14 cellular contexts compared by ENCODE assay signal in genomic region chr15:88613074-88613944, GRCh38. TPM values are rescaled to one million over a fixed set of nuclear protein-coding genes. Genes with fewer than 3 reads are reported as not detected.
DNase-seq lines count a peak whose midpoint lies in the region; ATAC-seq and TF ChIP-seq lines count a peak whose summit lies in the region.
"Had no signal": no experiment of that assay in that cellular context is flagged by ENCODE, and none has a peak within 500 bp of the region (broad histone marks: within the 10 kb centered on the region; RNA-seq: fewer than 3 reads in every experiment).

No MANE protein-coding gene starts in this region.

- H3K4me1 ChIP-seq in HCT116 (ENCODE audit: control insufficient read depth in 1 of 2, insufficient read depth in 2 of 2, low read length in 2 of 2): peaks cover 0 to 24% of the 10 kb centered on the region in 2 experiments; a peak in 3 of 4 replicates
- no peaks in the 10 kb centered on the region for H3K4me1 ChIP-seq in lower lobe of right lung

- H3K4me3 ChIP-seq in HCT116 (replicated peaks in 1 of 2; ENCODE audit: low read depth in 1 of 2, low read length in 2 of 2) (no peak overlapping the region), WERI-Rb-1 (ENCODE audit: low read depth, low read length) (no peak overlapping the region), lower lobe of right lung (no peak overlapping the region)
- H3K4me3 ChIP-seq: coronary artery had no signal

- no peaks in the 10 kb centered on the region for H3K9me3 ChIP-seq in HCT116 (ENCODE audit: control insufficient read depth in 1 of 2, insufficient read depth in 1 of 2, low read depth in 1 of 2, low read length in 2 of 2)
- no peaks in the 10 kb centered on the region for H3K9me3 ChIP-seq in WERI-Rb-1 (ENCODE audit: severe bottlenecking)
- H3K9me3 ChIP-seq in lower lobe of right lung: no peaks in the 10 kb centered on the region
- H3K9me3 ChIP-seq: Caco-2 had no signal

- no peaks in the 10 kb centered on the region for H3K36me3 ChIP-seq in HCT116 (ENCODE audit: control insufficient read depth in 1 of 2, insufficient read depth in 2 of 2, low read length in 2 of 2)
- H3K36me3 ChIP-seq in WERI-Rb-1: peaks cover 86% of the 10 kb centered on the region
- no peaks in the 10 kb centered on the region for H3K36me3 ChIP-seq in lower lobe of right lung

- no peak for TF ChIP-seq RAD21 in HCT116 (IDR thresholded peaks at IDR 0.05; ENCODE audit: low read depth)

- RAD21 ChIA-PET in HCT116 (lab: Charles Lee; ENCODE audit: low non-redundant PET in 1 of 2, low total read pairs in 2 of 2, uncharacterized antibody in 2 of 2, unreplicated experiment in 2 of 2): no interaction called here

- H3K27ac ChIP-seq in HCT116 (ENCODE audit: low read depth, low read length) (no peak overlapping the region), WERI-Rb-1 (peak overlapping the region; percentile 76), lower lobe of right lung (no peak overlapping the region)
- H3K27ac ChIP-seq: coronary artery had no signal

- H4K20me1 ChIP-seq in HCT116 (ENCODE audit: insufficient read depth): no peaks in the 10 kb centered on the region

- no TSS peak for BruUV-seq in HCT116 (replicated peaks; lab: Mats Ljungman, UMichigan)

- CTCF ChIA-PET in HCT116 (lab: Charles Lee): interaction anchor here (1.6 kb wide), 1 partner anchor 134 kb away, joined by 3 read pairs; no protein-coding TSS in a partner anchor

- no peak overlapping the region for H3K9ac ChIP-seq in HCT116 (ENCODE audit: low read length)

- no peaks in the 10 kb centered on the region for H3K9me2 ChIP-seq in HCT116 (ENCODE audit: insufficient read depth)

- H2AFZ ChIP-seq in HCT116 (ENCODE audit: low read depth, low read length, poor library complexity, severe bottlenecking): no peak overlapping the region

- DNase-seq in EH (ENCODE audit: low read depth) (peak; percentile 79), HCT116 (ENCODE audit: low read depth, low spot score) (no peak), WERI-Rb-1 (no peak), iris pigment epithelial cell (ENCODE audit: low read depth) (peak; percentile 49), HT-29 (ENCODE audit: low spot score) (no peak), lower lobe of right lung (no peak)
- no peak for DNase-seq in stimulated activated CD4-positive, alpha-beta T cell treated with anti-CD3 and anti-CD28 coated beads, Interleukin-1b, Interleukin-23, amount 100 ng/mL, for 48 hours
- DNase-seq: activated CD4-positive, alpha-beta T cell treated with anti-CD3 and anti-CD28 coated beads for 1 hour; activated naive CD4-positive, alpha-beta T cell; Caco-2; NCI-H1930; stimulated activated CD4-positive, alpha-beta T cell treated with anti-CD3 and anti-CD28 coated beads, Interleukin-2, amount 100 ng/mL, for 24 hours had no signal

- POLR2A ChIA-PET in HCT116 (lab: Charles Lee): no interaction called here

- H3K27me3 ChIP-seq in HCT116 (ENCODE audit: insufficient read depth, low read length) (peaks cover 26% of the 10 kb centered on the region), WERI-Rb-1 (ENCODE audit: insufficient read depth, low read depth, severe bottlenecking) (no peaks in the 10 kb centered on the region), lower lobe of right lung (ENCODE audit: low read depth) (peaks cover 7% of the 10 kb centered on the region)

- no peak for TF ChIP-seq POLR2A in HCT116 (IDR thresholded peaks at IDR 0.05; ENCODE audit: borderline replicate concordance, extremely low read depth, insufficient read depth, insufficient read length)

- H3K4me2 ChIP-seq in HCT116 (ENCODE audit: low read length): 0 out of 2 replicates have a peak overlapping the region, but pooled peaks have one; percentile 4

- intact Hi-C loops in HCT116 (cut with micrococcal nuclease) (loop anchor here (5.0 kb wide), 1 partner anchor 66 kb away; the partner anchor contains the start of gene DET1), lower lobe of right lung (cut with DNase I) (no loop called here)

- H3K79me2 ChIP-seq in HCT116 (ENCODE audit: insufficient read depth, low read length): no peaks in the 10 kb centered on the region

- TF ChIP-seq CTCF in HCT116 (IDR thresholded peaks at IDR 0.05 in 2 of 3, conservative IDR thresholded peaks at IDR 0.05 in 1 of 3; ENCODE audit: borderline replicate concordance in 1 of 3, insufficient read depth in 1 of 3, low read depth in 2 of 3, low read length in 2 of 3) (no peak), WERI-Rb-1 (IDR thresholded peaks at IDR 0.05; ENCODE audit: low read depth, low read length) (no peak), lower lobe of right lung (IDR thresholded peaks at IDR 0.05) (no peak)

- ATAC-seq in HCT116 (no peak), lower lobe of right lung (no peak), HG03571 (IDR thresholded peaks at IDR 0.05; ENCODE audit: unreplicated experiment) (no peak)

TF ChIP-seq in HCT116, 20 proteins besides CTCF, POLR2A, EP300 and RAD21 (continues in another document):
- TF ChIP-seq YY1 (IDR thresholded peaks at IDR 0.05; ENCODE audit: extremely low read depth, insufficient replicate concordance, low read depth, low read length): no peak
- TF ChIP-seq ATF3 (IDR thresholded peaks at IDR 0.05): no peak
- TF ChIP-seq SP1 (IDR thresholded peaks at IDR 0.05; ENCODE audit: low read depth): no peak
- no peak for TF ChIP-seq TCF7L2 (IDR thresholded peaks at IDR 0.05; ENCODE audit: borderline replicate concordance, extremely low read depth, insufficient read depth, insufficient read length)
- TF ChIP-seq, protein P1, sequence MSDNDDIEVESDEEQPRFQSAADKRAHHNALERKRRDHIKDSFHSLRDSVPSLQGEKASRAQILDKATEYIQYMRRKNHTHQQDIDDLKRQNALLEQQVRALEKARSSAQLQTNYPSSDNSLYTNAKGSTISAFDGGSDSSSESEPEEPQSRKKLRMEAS (IDR thresholded peaks at IDR 0.05): no peak
- no peak for TF ChIP-seq POLR2AphosphoS5 (IDR thresholded peaks at IDR 0.05; ENCODE audit: low read depth, low read length)
- no peak for TF ChIP-seq ELF1 (IDR thresholded peaks at IDR 0.05; ENCODE audit: borderline replicate concordance, low read depth)
- no peak for TF ChIP-seq EGR1 (IDR thresholded peaks at IDR 0.05; ENCODE audit: low read depth)
- no peak for TF ChIP-seq SRF (IDR thresholded peaks at IDR 0.05; ENCODE audit: low read depth)
- TF ChIP-seq CBX3 (IDR thresholded peaks at IDR 0.05; ENCODE audit: low read depth): no peak
- no peak for TF ChIP-seq EZH2phosphoT487 (IDR thresholded peaks at IDR 0.05; ENCODE audit: borderline replicate concordance)
- TF ChIP-seq, protein P2, sequence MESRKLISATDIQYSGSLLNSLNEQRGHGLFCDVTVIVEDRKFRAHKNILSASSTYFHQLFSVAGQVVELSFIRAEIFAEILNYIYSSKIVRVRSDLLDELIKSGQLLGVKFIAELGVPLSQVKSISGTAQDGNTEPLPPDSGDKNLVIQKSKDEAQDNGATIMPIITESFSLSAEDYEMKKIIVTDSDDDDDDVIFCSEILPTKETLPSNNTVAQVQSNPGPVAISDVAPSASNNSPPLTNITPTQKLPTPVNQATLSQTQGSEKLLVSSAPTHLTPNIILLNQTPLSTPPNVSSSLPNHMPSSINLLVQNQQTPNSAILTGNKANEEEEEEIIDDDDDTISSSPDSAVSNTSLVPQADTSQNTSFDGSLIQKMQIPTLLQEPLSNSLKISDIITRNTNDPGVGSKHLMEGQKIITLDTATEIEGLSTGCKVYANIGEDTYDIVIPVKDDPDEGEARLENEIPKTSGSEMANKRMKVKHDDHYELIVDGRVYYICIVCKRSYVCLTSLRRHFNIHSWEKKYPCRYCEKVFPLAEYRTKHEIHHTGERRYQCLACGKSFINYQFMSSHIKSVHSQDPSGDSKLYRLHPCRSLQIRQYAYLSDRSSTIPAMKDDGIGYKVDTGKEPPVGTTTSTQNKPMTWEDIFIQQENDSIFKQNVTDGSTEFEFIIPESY (IDR thresholded peaks at IDR 0.05; ENCODE audit: extremely low read depth, insufficient replicate concordance, low read length): no peak
- TF ChIP-seq ZNF274 (IDR thresholded peaks at IDR 0.05; ENCODE audit: low read depth, low read length): no peak
- no peak for TF ChIP-seq SIN3A (IDR thresholded peaks at IDR 0.05; ENCODE audit: low read depth)
- TF ChIP-seq, protein P3, sequence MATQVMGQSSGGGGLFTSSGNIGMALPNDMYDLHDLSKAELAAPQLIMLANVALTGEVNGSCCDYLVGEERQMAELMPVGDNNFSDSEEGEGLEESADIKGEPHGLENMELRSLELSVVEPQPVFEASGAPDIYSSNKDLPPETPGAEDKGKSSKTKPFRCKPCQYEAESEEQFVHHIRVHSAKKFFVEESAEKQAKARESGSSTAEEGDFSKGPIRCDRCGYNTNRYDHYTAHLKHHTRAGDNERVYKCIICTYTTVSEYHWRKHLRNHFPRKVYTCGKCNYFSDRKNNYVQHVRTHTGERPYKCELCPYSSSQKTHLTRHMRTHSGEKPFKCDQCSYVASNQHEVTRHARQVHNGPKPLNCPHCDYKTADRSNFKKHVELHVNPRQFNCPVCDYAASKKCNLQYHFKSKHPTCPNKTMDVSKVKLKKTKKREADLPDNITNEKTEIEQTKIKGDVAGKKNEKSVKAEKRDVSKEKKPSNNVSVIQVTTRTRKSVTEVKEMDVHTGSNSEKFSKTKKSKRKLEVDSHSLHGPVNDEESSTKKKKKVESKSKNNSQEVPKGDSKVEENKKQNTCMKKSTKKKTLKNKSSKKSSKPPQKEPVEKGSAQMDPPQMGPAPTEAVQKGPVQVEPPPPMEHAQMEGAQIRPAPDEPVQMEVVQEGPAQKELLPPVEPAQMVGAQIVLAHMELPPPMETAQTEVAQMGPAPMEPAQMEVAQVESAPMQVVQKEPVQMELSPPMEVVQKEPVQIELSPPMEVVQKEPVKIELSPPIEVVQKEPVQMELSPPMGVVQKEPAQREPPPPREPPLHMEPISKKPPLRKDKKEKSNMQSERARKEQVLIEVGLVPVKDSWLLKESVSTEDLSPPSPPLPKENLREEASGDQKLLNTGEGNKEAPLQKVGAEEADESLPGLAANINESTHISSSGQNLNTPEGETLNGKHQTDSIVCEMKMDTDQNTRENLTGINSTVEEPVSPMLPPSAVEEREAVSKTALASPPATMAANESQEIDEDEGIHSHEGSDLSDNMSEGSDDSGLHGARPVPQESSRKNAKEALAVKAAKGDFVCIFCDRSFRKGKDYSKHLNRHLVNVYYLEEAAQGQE (IDR thresholded peaks at IDR 0.05; ENCODE audit: low read depth): no peak
- TF ChIP-seq JUND (IDR thresholded peaks at IDR 0.05): no peak
- TF ChIP-seq EZH2 (IDR thresholded peaks at IDR 0.05): no peak

RNA-seq across cellular contexts. Expression of gene AEN, which starts 7.8 kb away (rescaled TPM):
- total RNA-seq in HCT116 (2021; ENCODE audit: unreplicated experiment) (36.2 TPM), lower lobe of right lung (23.8 TPM)
- 24.9 and 27.7 TPM in 2 replicates for polyA plus RNA-seq in HCT116 (2012)
- 170 and 177 TPM in 2 replicates for total RNA-seq in HT-29 (2014; rRNA removed; shearing (Covaris generic))

RNA-seq across cellular contexts. Expression of gene ISG20, which starts 25.5 kb away (rescaled TPM):
- total RNA-seq in HCT116 (2021; ENCODE audit: unreplicated experiment) (11.0 TPM), lower lobe of right lung (32.0 TPM)
- 18.3 and 23.5 TPM in 2 replicates for polyA plus RNA-seq in HCT116 (2012)
- 59.0 and 60.2 TPM in 2 replicates for total RNA-seq in HT-29 (2014; rRNA removed; shearing (Covaris generic))

Comparison
In these comparisons a context has a peak if more than half of its experiments do, and no peak if none do; other contexts are left out.
1. DNase-seq: peak in EH (single experiment) and iris pigment epithelial cell (single experiment); none in HCT116 (single experiment), WERI-Rb-1 (single experiment), HT-29 (single experiment), stimulated activated CD4-positive, alpha-beta T cell treated with anti-CD3 and anti-CD28 coated beads, Interleukin-1b, Interleukin-23, amount 100 ng/mL, for 48 hours (single experiment) and lower lobe of right lung (single experiment).